1 cellular context compared by ENCODE assay signal in the genomic region with DNA sequence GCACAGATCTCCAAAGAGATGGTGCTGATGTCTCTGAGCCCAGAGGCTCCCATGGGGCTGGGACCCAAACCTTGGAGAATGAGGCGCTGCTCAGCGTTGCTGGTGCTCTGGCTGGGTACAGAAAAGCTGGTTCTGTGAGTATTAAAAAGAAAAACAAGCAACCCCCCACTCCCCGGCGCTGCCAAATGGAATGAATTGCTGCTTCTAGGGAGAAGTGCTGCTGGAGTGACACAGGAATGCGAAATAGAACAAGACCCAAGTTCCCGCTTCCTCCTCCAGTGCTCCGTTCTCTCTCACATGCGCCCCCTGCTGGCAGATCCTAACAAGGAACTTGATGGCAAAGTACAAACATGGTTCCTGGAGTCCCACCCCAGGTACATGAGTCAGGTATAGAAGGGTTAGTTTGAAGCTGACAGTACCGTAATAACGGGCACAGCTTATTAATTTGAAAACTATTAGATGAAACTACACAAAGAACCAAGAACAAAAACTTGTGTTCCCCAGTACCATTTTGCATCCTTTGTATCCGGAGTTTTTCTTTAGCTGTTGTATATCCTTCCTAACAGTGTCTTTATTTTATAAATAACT.
A peak's percentile ranks its signal among the peaks of the same experiment; 100 is the strongest.
TF ChIP-seq lines count a peak whose summit lies in the region.

No MANE protein-coding gene starts in this region.

TF ChIP-seq in SK-N-SH, 30 proteins besides CTCF, POLR2A, EP300 and RAD21 (continued from another document):
- TF ChIP-seq, protein P1, sequence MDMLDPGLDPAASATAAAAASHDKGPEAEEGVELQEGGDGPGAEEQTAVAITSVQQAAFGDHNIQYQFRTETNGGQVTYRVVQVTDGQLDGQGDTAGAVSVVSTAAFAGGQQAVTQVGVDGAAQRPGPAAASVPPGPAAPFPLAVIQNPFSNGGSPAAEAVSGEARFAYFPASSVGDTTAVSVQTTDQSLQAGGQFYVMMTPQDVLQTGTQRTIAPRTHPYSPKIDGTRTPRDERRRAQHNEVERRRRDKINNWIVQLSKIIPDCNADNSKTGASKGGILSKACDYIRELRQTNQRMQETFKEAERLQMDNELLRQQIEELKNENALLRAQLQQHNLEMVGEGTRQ (IDR thresholded peaks at IDR 0.05; ENCODE audit: borderline replicate concordance, low read depth, low read length) = no peak
- TF ChIP-seq, protein P2, sequence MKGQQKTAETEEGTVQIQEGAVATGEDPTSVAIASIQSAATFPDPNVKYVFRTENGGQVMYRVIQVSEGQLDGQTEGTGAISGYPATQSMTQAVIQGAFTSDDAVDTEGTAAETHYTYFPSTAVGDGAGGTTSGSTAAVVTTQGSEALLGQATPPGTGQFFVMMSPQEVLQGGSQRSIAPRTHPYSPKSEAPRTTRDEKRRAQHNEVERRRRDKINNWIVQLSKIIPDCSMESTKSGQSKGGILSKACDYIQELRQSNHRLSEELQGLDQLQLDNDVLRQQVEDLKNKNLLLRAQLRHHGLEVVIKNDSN (IDR thresholded peaks at IDR 0.05; ENCODE audit: borderline replicate concordance, low read depth) = no peak
- TF ChIP-seq GATA2 (CRISPR knock-in tag; IDR thresholded peaks at IDR 0.05) = no peak
- no peak for TF ChIP-seq CHD2 (IDR thresholded peaks at IDR 0.05; ENCODE audit: low read length, partially characterized antibody)
- TF ChIP-seq RXRA (IDR thresholded peaks at IDR 0.05; ENCODE audit: borderline replicate concordance, low read depth) = no peak
- TF ChIP-seq, protein P3, sequence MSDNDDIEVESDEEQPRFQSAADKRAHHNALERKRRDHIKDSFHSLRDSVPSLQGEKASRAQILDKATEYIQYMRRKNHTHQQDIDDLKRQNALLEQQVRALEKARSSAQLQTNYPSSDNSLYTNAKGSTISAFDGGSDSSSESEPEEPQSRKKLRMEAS (IDR thresholded peaks at IDR 0.05; ENCODE audit: low read depth) = peak; percentile 65; the same call in 1 of the 2 replicates
- TF ChIP-seq SIN3A (IDR thresholded peaks at IDR 0.05; ENCODE audit: borderline replicate concordance, low read depth, low read length) = no peak
- no peak for TF ChIP-seq FOXJ3 (CRISPR knock-in tag; IDR thresholded peaks at IDR 0.05)
- TF ChIP-seq SMC3 (IDR thresholded peaks at IDR 0.05; ENCODE audit: low read depth, low read length) = peak; percentile 87
- TF ChIP-seq NRF1 (IDR thresholded peaks at IDR 0.05; ENCODE audit: low read depth, low read length) = no peak
- TF ChIP-seq TCF12 (IDR thresholded peaks at IDR 0.05) = no peak
- 0 out of 2 replicates have a peak, but pooled peaks have one; percentile 32 for TF ChIP-seq MXI1 (IDR thresholded peaks at IDR 0.05; ENCODE audit: low read depth, low read length)
- TF ChIP-seq TEAD4 (IDR thresholded peaks at IDR 0.05; ENCODE audit: borderline replicate concordance, insufficient read depth) = no peak
- TF ChIP-seq GABPA (IDR thresholded peaks at IDR 0.05; ENCODE audit: low read depth) = no peak
- TF ChIP-seq, protein P4, sequence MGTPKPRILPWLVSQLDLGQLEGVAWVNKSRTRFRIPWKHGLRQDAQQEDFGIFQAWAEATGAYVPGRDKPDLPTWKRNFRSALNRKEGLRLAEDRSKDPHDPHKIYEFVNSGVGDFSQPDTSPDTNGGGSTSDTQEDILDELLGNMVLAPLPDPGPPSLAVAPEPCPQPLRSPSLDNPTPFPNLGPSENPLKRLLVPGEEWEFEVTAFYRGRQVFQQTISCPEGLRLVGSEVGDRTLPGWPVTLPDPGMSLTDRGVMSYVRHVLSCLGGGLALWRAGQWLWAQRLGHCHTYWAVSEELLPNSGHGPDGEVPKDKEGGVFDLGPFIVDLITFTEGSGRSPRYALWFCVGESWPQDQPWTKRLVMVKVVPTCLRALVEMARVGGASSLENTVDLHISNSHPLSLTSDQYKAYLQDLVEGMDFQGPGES (IDR thresholded peaks at IDR 0.05; ENCODE audit: low read depth, low read length) = no peak
- TF ChIP-seq EZH2phosphoT487 (IDR thresholded peaks at IDR 0.05; ENCODE audit: borderline replicate concordance, low read depth) = no peak
- TF ChIP-seq RFX5 (IDR thresholded peaks at IDR 0.05; ENCODE audit: low read length) = 0 out of 2 replicates have a peak, but pooled peaks have one; percentile 10
- TF ChIP-seq, protein P5, sequence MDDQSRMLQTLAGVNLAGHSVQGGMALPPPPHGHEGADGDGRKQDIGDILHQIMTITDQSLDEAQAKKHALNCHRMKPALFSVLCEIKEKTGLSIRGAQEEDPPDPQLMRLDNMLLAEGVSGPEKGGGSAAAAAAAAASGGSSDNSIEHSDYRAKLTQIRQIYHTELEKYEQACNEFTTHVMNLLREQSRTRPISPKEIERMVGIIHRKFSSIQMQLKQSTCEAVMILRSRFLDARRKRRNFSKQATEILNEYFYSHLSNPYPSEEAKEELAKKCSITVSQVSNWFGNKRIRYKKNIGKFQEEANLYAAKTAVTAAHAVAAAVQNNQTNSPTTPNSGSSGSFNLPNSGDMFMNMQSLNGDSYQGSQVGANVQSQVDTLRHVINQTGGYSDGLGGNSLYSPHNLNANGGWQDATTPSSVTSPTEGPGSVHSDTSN (IDR thresholded peaks at IDR 0.05) = no peak
- no peak for TF ChIP-seq TAF1 (IDR thresholded peaks at IDR 0.05; ENCODE audit: borderline replicate concordance, low read depth, low read length)
